ENCODE assay signal across 8 cellular contexts in genomic region chr19:1122972-1123363, GRCh38. TPM values are rescaled to one million over a fixed set of nuclear protein-coding genes. Genes with fewer than 3 reads are reported as not detected.
DNase-seq lines count a peak whose midpoint lies in the region; ATAC-seq and TF ChIP-seq lines count a peak whose summit lies in the region.

No MANE protein-coding gene starts in this region.

- no peak overlapping the region for H3K9ac ChIP-seq in HCT116 (ENCODE audit: low read length)

- no peak for TF ChIP-seq RAD21 in HCT116 (IDR thresholded peaks at IDR 0.05; ENCODE audit: low read depth)

- H3K9me3 Mint-ChIP-seq in CD4-positive, alpha-beta T cell, result no peaks in the 10 kb centered on the region
- peaks cover 6% of the 10 kb centered on the region for H3K9me3 Mint-ChIP-seq in glutamatergic neuron (ENCODE audit: unreplicated experiment)

- peaks cover 15 to 51% of the 10 kb centered on the region in 2 experiments; a peak in 3 of 4 replicates for H3K36me3 ChIP-seq in HCT116 (ENCODE audit: control insufficient read depth in 1 of 2, insufficient read depth in 2 of 2, low read length in 2 of 2)
- peaks cover 33% of the 10 kb centered on the region for H3K36me3 ChIP-seq in WERI-Rb-1

- DNase-seq in CD4-positive, alpha-beta T cell, result peak in 1 of 10 experiments; percentile 7
- DNase-seq in HCT116 (ENCODE audit: low read depth, low spot score), result peak; percentile 55
- peak; percentile 86 for DNase-seq in WERI-Rb-1
- DNase-seq in glutamatergic neuron, result peak; percentile 68
- DNase-seq in stimulated activated CD8-positive, alpha-beta memory T cell treated with anti-CD3 and anti-CD28 coated beads, Interleukin-2, amount 100 ng/mL, for 48 hours (ENCODE audit: low read depth in 2 of 2), result peak; percentile 62 to 77
- no peak for DNase-seq in NCI-H2081 (lab: John Stamatoyannopoulos, UW)

- no peak for TF ChIP-seq CTCF in CD4-positive, alpha-beta T cell (IDR thresholded peaks at IDR 0.05)
- no peak for TF ChIP-seq CTCF in HCT116 (IDR thresholded peaks at IDR 0.05 in 2 of 3, conservative IDR thresholded peaks at IDR 0.05 in 1 of 3; ENCODE audit: borderline replicate concordance in 1 of 3, insufficient read depth in 1 of 3, low read depth in 2 of 3, low read length in 2 of 3)
- TF ChIP-seq CTCF in WERI-Rb-1 (IDR thresholded peaks at IDR 0.05; ENCODE audit: low read depth, low read length), result no peak
- no peak for TF ChIP-seq CTCF in glutamatergic neuron (IDR thresholded peaks at IDR 0.05; ENCODE audit: partially characterized antibody, unreplicated experiment)

- POLR2A ChIA-PET in CD4-positive, alpha-beta T cell (lab: Charles Lee), result interaction anchor here (1.0 to 1.4 kb wide), 2 partner anchors 11 to 146 kb away, joined by 3 to 4 read pairs; partner anchors contain the start of gene CIRBP
- POLR2A ChIA-PET in HCT116 (lab: Charles Lee), result interaction anchor here (1.4 kb wide), 1 partner anchor 11 kb away, joined by 4 read pairs; no protein-coding TSS in a partner anchor

- no peaks in the 10 kb centered on the region for H3K27me3 ChIP-seq in CD4-positive, alpha-beta T cell (ENCODE audit: control insufficient read depth, insufficient read depth, low read length)
- no peaks in the 10 kb centered on the region for H3K27me3 ChIP-seq in HCT116 (ENCODE audit: insufficient read depth, low read length)
- no peaks in the 10 kb centered on the region for H3K27me3 ChIP-seq in WERI-Rb-1 (ENCODE audit: insufficient read depth, low read depth, severe bottlenecking)

- intact Hi-C loops in CD4-positive, alpha-beta T cell (cut with DNase I, micrococcal nuclease), result no loop called here
- intact Hi-C loops in HCT116 (cut with micrococcal nuclease), result no loop called here

- no peak for ATAC-seq in CD4-positive, alpha-beta T cell (ENCODE audit: poor library complexity)
- peak; percentile 91 for ATAC-seq in HCT116
- no peak for ATAC-seq in GM21737 (IDR thresholded peaks at IDR 0.05; ENCODE audit: unreplicated experiment)
- no peak for ATAC-seq in GM18861 (IDR thresholded peaks at IDR 0.05; ENCODE audit: unreplicated experiment)

- no peak overlapping the region for H2AFZ ChIP-seq in HCT116 (ENCODE audit: low read depth, low read length, poor library complexity, severe bottlenecking)

- no peaks in the 10 kb centered on the region for H3K9me2 ChIP-seq in HCT116 (ENCODE audit: insufficient read depth)

- no peak overlapping the region for H3K27ac ChIP-seq in CD4-positive, alpha-beta T cell (ENCODE audit: low read depth, low read length)
- peak overlapping the region; percentile 35; the same call in 1 of the 2 replicates for H3K27ac ChIP-seq in HCT116 (ENCODE audit: low read depth, low read length)
- no peak overlapping the region for H3K27ac ChIP-seq in WERI-Rb-1

- H3K27me3 Mint-ChIP-seq in CD4-positive, alpha-beta T cell, result no peaks in the 10 kb centered on the region
- H3K27me3 Mint-ChIP-seq in glutamatergic neuron (ENCODE audit: unreplicated experiment), result peaks cover 5% of the 10 kb centered on the region

- H3K27ac Mint-ChIP-seq in CD4-positive, alpha-beta T cell, result peak overlapping the region; percentile 51
- no peak overlapping the region for H3K27ac Mint-ChIP-seq in glutamatergic neuron (ENCODE audit: unreplicated experiment)

- no peaks in the 10 kb centered on the region for H3K9me3 ChIP-seq in CD4-positive, alpha-beta T cell (ENCODE audit: control insufficient read depth, low read length)
- H3K9me3 ChIP-seq in HCT116 (ENCODE audit: control insufficient read depth in 1 of 2, insufficient read depth in 1 of 2, low read depth in 1 of 2, low read length in 2 of 2) (no peaks in the 10 kb centered on the region), WERI-Rb-1 (ENCODE audit: severe bottlenecking) (no peaks in the 10 kb centered on the region)

- RAD21 ChIA-PET in HCT116 (lab: Charles Lee; ENCODE audit: low non-redundant PET in 1 of 2, low total read pairs in 2 of 2, uncharacterized antibody in 2 of 2, unreplicated experiment in 2 of 2), result interaction anchor here in 1 of 2 experiments (1.5 kb wide), 1 partner anchor 10 kb away, joined by 5 read pairs; no protein-coding TSS in a partner anchor

- no peak overlapping the region for H3K4me3 Mint-ChIP-seq in CD4-positive, alpha-beta T cell
- no peak overlapping the region for H3K4me3 Mint-ChIP-seq in glutamatergic neuron (ENCODE audit: unreplicated experiment)

- no peak overlapping the region for H3K4me2 ChIP-seq in HCT116 (ENCODE audit: low read length)

- H4K20me1 ChIP-seq in HCT116 (ENCODE audit: insufficient read depth), result no peaks in the 10 kb centered on the region

- BruUV-seq in HCT116 (replicated peaks; lab: Mats Ljungman, UMichigan), result no TSS peak

- H3K4me1 ChIP-seq in HCT116 (ENCODE audit: control insufficient read depth in 1 of 2, insufficient read depth in 2 of 2, low read length in 2 of 2), result peaks cover 0 to 10% of the 10 kb centered on the region in 2 experiments; a peak in 2 of 4 replicates

- H3K4me3 ChIP-seq in HCT116 (replicated peaks in 1 of 2; ENCODE audit: low read depth in 1 of 2, low read length in 2 of 2) (no peak overlapping the region), WERI-Rb-1 (ENCODE audit: low read depth, low read length) (no peak overlapping the region)

- no peak for TF ChIP-seq POLR2A in HCT116 (IDR thresholded peaks at IDR 0.05; ENCODE audit: borderline replicate concordance, extremely low read depth, insufficient read depth, insufficient read length)

- H3K79me2 ChIP-seq in HCT116 (ENCODE audit: insufficient read depth, low read length), result peaks cover 10% of the 10 kb centered on the region; the same call in 1 of the 2 replicates

- peaks cover 63% of the 10 kb centered on the region for H3K36me3 Mint-ChIP-seq in CD4-positive, alpha-beta T cell (ENCODE audit: low read depth)
- no peaks in the 10 kb centered on the region for H3K36me3 Mint-ChIP-seq in glutamatergic neuron (ENCODE audit: unreplicated experiment)

- CTCF ChIA-PET in CD4-positive, alpha-beta T cell (lab: Charles Lee), result interaction anchor here (1.7 kb wide), 1 partner anchor 10 kb away, joined by 5 read pairs; no protein-coding TSS in a partner anchor
- CTCF ChIA-PET in HCT116 (lab: Charles Lee), result interaction anchor here (0.5 to 1.5 kb wide), 2 partner anchors 9 to 18 kb away, joined by 3 to 5 read pairs; no protein-coding TSS in a partner anchor

- no peaks in the 10 kb centered on the region for H3K4me1 Mint-ChIP-seq in CD4-positive, alpha-beta T cell (ENCODE audit: low read depth)
- no peaks in the 10 kb centered on the region for H3K4me1 Mint-ChIP-seq in glutamatergic neuron (ENCODE audit: low read depth, unreplicated experiment)

TF ChIP-seq in HCT116, 20 proteins besides CTCF, POLR2A, EP300 and RAD21:
- TF ChIP-seq, protein P1, sequence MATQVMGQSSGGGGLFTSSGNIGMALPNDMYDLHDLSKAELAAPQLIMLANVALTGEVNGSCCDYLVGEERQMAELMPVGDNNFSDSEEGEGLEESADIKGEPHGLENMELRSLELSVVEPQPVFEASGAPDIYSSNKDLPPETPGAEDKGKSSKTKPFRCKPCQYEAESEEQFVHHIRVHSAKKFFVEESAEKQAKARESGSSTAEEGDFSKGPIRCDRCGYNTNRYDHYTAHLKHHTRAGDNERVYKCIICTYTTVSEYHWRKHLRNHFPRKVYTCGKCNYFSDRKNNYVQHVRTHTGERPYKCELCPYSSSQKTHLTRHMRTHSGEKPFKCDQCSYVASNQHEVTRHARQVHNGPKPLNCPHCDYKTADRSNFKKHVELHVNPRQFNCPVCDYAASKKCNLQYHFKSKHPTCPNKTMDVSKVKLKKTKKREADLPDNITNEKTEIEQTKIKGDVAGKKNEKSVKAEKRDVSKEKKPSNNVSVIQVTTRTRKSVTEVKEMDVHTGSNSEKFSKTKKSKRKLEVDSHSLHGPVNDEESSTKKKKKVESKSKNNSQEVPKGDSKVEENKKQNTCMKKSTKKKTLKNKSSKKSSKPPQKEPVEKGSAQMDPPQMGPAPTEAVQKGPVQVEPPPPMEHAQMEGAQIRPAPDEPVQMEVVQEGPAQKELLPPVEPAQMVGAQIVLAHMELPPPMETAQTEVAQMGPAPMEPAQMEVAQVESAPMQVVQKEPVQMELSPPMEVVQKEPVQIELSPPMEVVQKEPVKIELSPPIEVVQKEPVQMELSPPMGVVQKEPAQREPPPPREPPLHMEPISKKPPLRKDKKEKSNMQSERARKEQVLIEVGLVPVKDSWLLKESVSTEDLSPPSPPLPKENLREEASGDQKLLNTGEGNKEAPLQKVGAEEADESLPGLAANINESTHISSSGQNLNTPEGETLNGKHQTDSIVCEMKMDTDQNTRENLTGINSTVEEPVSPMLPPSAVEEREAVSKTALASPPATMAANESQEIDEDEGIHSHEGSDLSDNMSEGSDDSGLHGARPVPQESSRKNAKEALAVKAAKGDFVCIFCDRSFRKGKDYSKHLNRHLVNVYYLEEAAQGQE (IDR thresholded peaks at IDR 0.05; ENCODE audit: low read depth), result no peak
- no peak for TF ChIP-seq YY1 (IDR thresholded peaks at IDR 0.05; ENCODE audit: extremely low read depth, insufficient replicate concordance, low read depth, low read length)
- peak; percentile 98 for TF ChIP-seq SP1 (IDR thresholded peaks at IDR 0.05; ENCODE audit: low read depth)

RNA-seq across cellular contexts. Expression of gene GPX4, which starts 19.2 kb away (rescaled TPM):
- 100 to 1,000 TPM; 174 to 175 TPM for total RNA-seq in CD4-positive, alpha-beta T cell
- 481 TPM for total RNA-seq in HCT116 (2021; ENCODE audit: unreplicated experiment)
- 810 and 823 TPM in 2 replicates for polyA plus RNA-seq in HCT116 (2012)
- 210 TPM for total RNA-seq in glutamatergic neuron (ENCODE audit: unreplicated experiment)

RNA-seq across cellular contexts. Expression of gene POLR2E, which starts 27.8 kb away (rescaled TPM):
- total RNA-seq in CD4-positive, alpha-beta T cell, result 10 to 100 TPM; 45.8 to 49.0 TPM
- total RNA-seq in HCT116 (2021; ENCODE audit: unreplicated experiment), result 281 TPM
- polyA plus RNA-seq in HCT116 (2012), result 280 and 302 TPM in 2 replicates
- 140 TPM for total RNA-seq in glutamatergic neuron (ENCODE audit: unreplicated experiment)

RNA-seq across cellular contexts. Expression of gene SBNO2, which starts 51.1 kb away (rescaled TPM):
- total RNA-seq in CD4-positive, alpha-beta T cell, result 100 to 1,000 TPM; 126 to 137 TPM
- total RNA-seq in HCT116 (2021; ENCODE audit: unreplicated experiment), result 66.4 TPM
- 35.8 and 46.2 TPM in 2 replicates for polyA plus RNA-seq in HCT116 (2012)
- total RNA-seq in glutamatergic neuron (ENCODE audit: unreplicated experiment), result 65.5 TPM

RNA-seq across cellular contexts. Expression of gene ARHGAP45, which starts 56.0 kb away (rescaled TPM):
- total RNA-seq in CD4-positive, alpha-beta T cell, result 100 to 1,000 TPM; 861 to 878 TPM
- total RNA-seq in HCT116 (2021; ENCODE audit: unreplicated experiment) (30.4 TPM), glutamatergic neuron (ENCODE audit: unreplicated experiment) (1.7 TPM)
- 26.5 and 29.8 TPM in 2 replicates for polyA plus RNA-seq in HCT116 (2012)

Comparison
In these comparisons a context has a peak if more than half of its experiments do, and no peak if none do; other contexts are left out.
1. DNase-seq: peak in HCT116 (single experiment), WERI-Rb-1 (single experiment), glutamatergic neuron (single experiment) and stimulated activated CD8-positive, alpha-beta memory T cell treated with anti-CD3 and anti-CD28 coated beads, Interleukin-2, amount 100 ng/mL, for 48 hours (2 of 2); none in NCI-H2081 (0 of 2).